19 cellular contexts compared by ENCODE assay signal in genomic region chr12:69732088-69732487, GRCh38. TPM values are rescaled to one million over a fixed set of nuclear protein-coding genes. Genes with fewer than 3 reads are reported as not detected.
DNase-seq lines count a peak whose midpoint lies in the region; ATAC-seq and TF ChIP-seq lines count a peak whose summit lies in the region.
"Had no signal": no experiment of that assay in that cellular context is flagged by ENCODE, and none has a peak within 500 bp of the region (broad histone marks: within the 10 kb centered on the region; RNA-seq: fewer than 3 reads in every experiment).

No MANE protein-coding gene starts in this region.

- H3K27ac ChIP-seq in foreskin keratinocyte (peak overlapping the region; percentile 42), spleen (no peak overlapping the region)
- H3K27ac ChIP-seq: cardiac muscle cell, esophagus squamous epithelium, hepatocyte had no signal

- TF ChIP-seq CTCF in foreskin keratinocyte (conservative IDR thresholded peaks at IDR 0.05), result no peak
- no peak for TF ChIP-seq CTCF in spleen (IDR thresholded peaks at IDR 0.05 in 8 of 11, conservative IDR thresholded peaks at IDR 0.05 in 3 of 11)

- no peaks in the 10 kb centered on the region for H3K27me3 ChIP-seq in foreskin keratinocyte
- no peaks in the 10 kb centered on the region for H3K27me3 ChIP-seq in spleen (replicated peaks in 1 of 7)
- H3K27me3 ChIP-seq: esophagus squamous epithelium, hepatocyte had no signal

- H3K4me1 ChIP-seq in foreskin keratinocyte (peaks cover 8% of the 10 kb centered on the region), spleen (no peaks in the 10 kb centered on the region)
- H3K4me1 ChIP-seq: esophagus squamous epithelium had no signal

- H3K4me3 ChIP-seq in spleen, result no peak overlapping the region
- H3K4me3 ChIP-seq: cardiac muscle cell, esophagus squamous epithelium, hepatocyte had no signal

- no peaks in the 10 kb centered on the region for H3K9me3 ChIP-seq in spleen
- H3K9me3 ChIP-seq: esophagus squamous epithelium had no signal

- TF ChIP-seq POLR2A in spleen (IDR thresholded peaks at IDR 0.05), result no peak

- intact Hi-C loops in spleen (cut with DNase I; ENCODE audit: low total_unique reads) (no loop called here), left cardiac atrium (cut with DNase I) (no loop called here)

- in situ Hi-C loops in ACHN (cut with HindIII; ENCODE audit: low pct_ligation_motif_present, low pct_unique_long_range_greater_than_20kb, low sequenced_read_pairs), result no loop called here

- WGBS in spleen, 5 donors, result 68 to 81% (median 78%) methylated on average over 1 of the region's 1 CpG

- no peaks in the 10 kb centered on the region for H3K36me3 ChIP-seq in spleen
- H3K36me3 ChIP-seq: cardiac muscle cell, esophagus squamous epithelium had no signal

- peak; percentile 89 for ATAC-seq in foreskin keratinocyte
- ATAC-seq in GM19452 (IDR thresholded peaks at IDR 0.05; ENCODE audit: unreplicated experiment), result no peak
- no peak for ATAC-seq in HG03196 (IDR thresholded peaks at IDR 0.05; ENCODE audit: unreplicated experiment)
- ATAC-seq in left cardiac atrium, result no peak
- ATAC-seq: activated T-cell treated with anti-CD3 and anti-CD28 coated beads, Interleukin-2, amount 50 U/mL, for 4 hours had no signal

- peak; percentile 71 for DNase-seq in ACHN
- peak; percentile 15 for DNase-seq in HPDE6-E6E7 (ENCODE audit: extremely low spot score)
- peak; percentile 41 for DNase-seq in amniotic epithelial cell (ENCODE audit: low read depth)
- peak; percentile 31 to 75 for DNase-seq in foreskin keratinocyte
- DNase-seq in spleen, result no peak
- no peak for DNase-seq in left cardiac atrium
- DNase-seq: activated CD4-positive, alpha-beta memory T cell treated with anti-CD3 and anti-CD28 coated beads for 36 hours; activated T-cell treated with anti-CD3 and anti-CD28 coated beads, Interleukin-2, amount 50 U/mL, for 4 hours; CD4-positive, alpha-beta T cell; DND-41; esophagus squamous epithelium; KG1; RPMI8226; stimulated activated naive CD4-positive, alpha-beta T cell treated with Interleukin-2 at 50 U/mL for 16 hours; SW 1271 had no signal

RNA-seq across cellular contexts. Expression of gene RAB3IP, which starts 6.6 kb away (rescaled TPM):
- total RNA-seq in foreskin keratinocyte, result 14.4 and 15.4 TPM in 2 replicates
- polyA plus RNA-seq in foreskin keratinocyte, result 11.3 and 15.9 TPM in 2 replicates
- 10 to 100 TPM; 16.6 to 41.2 (median 20.9) TPM for total RNA-seq in spleen
- 10 to 100 TPM; 11.8 to 15.2 (median 12.6) TPM for polyA plus RNA-seq in spleen
- 10 to 100 TPM; 16.2 to 26.0 TPM for total RNA-seq in left cardiac atrium

RNA-seq across cellular contexts. Expression of gene BEST3, which starts 33.0 kb away (rescaled TPM):
- total RNA-seq in foreskin keratinocyte (0.03 and 0.04 TPM in 2 replicates), spleen (under 1 TPM in 1 of 7 donors, not detected in 6; 0.14 TPM), left cardiac atrium (under 1 TPM in 1 of 2 donors, not detected in 1; 0.29 TPM)
- polyA plus RNA-seq in foreskin keratinocyte (0.03 and 0.06 TPM in 2 replicates), spleen (not detected)
- total RNA-seq: activated CD4-positive, alpha-beta memory T cell treated with anti-CD3 and anti-CD28 coated beads for 36 hours; activated T-cell treated with anti-CD3 and anti-CD28 coated beads, Interleukin-2, amount 50 U/mL, for 4 hours; cardiac muscle cell; CD4-positive, alpha-beta T cell; esophagus squamous epithelium had no signal
- polyA plus RNA-seq: cardiac muscle cell had no signal

Comparison
In these comparisons a context has a peak if more than half of its experiments do, and no peak if none do; other contexts are left out.
1. DNase-seq: peak in ACHN (single experiment), HPDE6-E6E7 (single experiment), amniotic epithelial cell (single experiment) and foreskin keratinocyte (2 of 2); none in spleen (single experiment) and left cardiac atrium (single experiment).